8 cellular contexts compared by ENCODE assay signal in genomic region chr17:48259710-48260291, GRCh38.
DNase-seq lines count a peak whose midpoint lies in the region; ATAC-seq and TF ChIP-seq lines count a peak whose summit lies in the region.

No MANE protein-coding gene starts in this region.

- no peaks in the 10 kb centered on the region for H3K9me3 ChIP-seq in IMR-90 (ENCODE audit: control insufficient read depth, insufficient read depth, low read length)

- no TSS peak for BruUV-seq in IMR-90 (replicated peaks; lab: Mats Ljungman, UMichigan)

- no peak for TF ChIP-seq POLR2A in IMR-90 (IDR thresholded peaks at IDR 0.05; ENCODE audit: low read depth, low read length)

- no peak overlapping the region for H3K9ac ChIP-seq in IMR-90 (ENCODE audit: low read depth, low read length)

- POLR2A ChIA-PET in IMR-90 (lab: Charles Lee; ENCODE audit: unreplicated experiment), result no interaction called here

- no peak overlapping the region for H4K91ac ChIP-seq in IMR-90 (ENCODE audit: insufficient read depth, low read depth, low read length)

- H3K23ac ChIP-seq in IMR-90 (ENCODE audit: low read depth, low read length), result no peak overlapping the region

- no peak overlapping the region for H2AFZ ChIP-seq in IMR-90 (replicated peaks; ENCODE audit: low read length, poor library complexity)

- intact Hi-C loops in IMR-90 (cut with micrococcal nuclease), result no loop called here

- TF ChIP-seq RAD21 in IMR-90 (IDR thresholded peaks at IDR 0.05; ENCODE audit: low read length), result peak; percentile 30

- no peak overlapping the region for H2BK15ac ChIP-seq in IMR-90 (ENCODE audit: low read depth, low read length)

- H3K27ac ChIP-seq in IMR-90 (ENCODE audit: insufficient read depth, low read length), result no peak overlapping the region

- no peak overlapping the region for H3K18ac ChIP-seq in IMR-90 (ENCODE audit: low read depth, low read length)

- no peak overlapping the region for H2AK9ac ChIP-seq in IMR-90 (replicated peaks; ENCODE audit: low read depth, low read length, poor library complexity)

- no CpG with 5 or more reads among the region's 2 CpGs for WGBS in IMR-90 (ENCODE audit: extremely low coverage in 2 of 2, insufficient read length in 1 of 2), 2 experiments

- no peaks in the 10 kb centered on the region for H3K36me3 ChIP-seq in IMR-90 (ENCODE audit: control insufficient read depth, insufficient read depth, low read length)

- in situ Hi-C loops in Caki2 (cut with HindIII; ENCODE audit: low pct_unique_long_range_greater_than_20kb, low sequenced_read_pairs), result no loop called here
- in situ Hi-C loops in IMR-90 (cut with MboI; ENCODE audit: low sequenced_read_pairs), result no loop called here
- in situ Hi-C loops in SK-MEL-5 (cut with HindIII; ENCODE audit: low pct_unique_long_range_greater_than_20kb, low sequenced_read_pairs), result no loop called here

- peak; percentile 41 for TF ChIP-seq CTCF in IMR-90 (conservative IDR thresholded peaks at IDR 0.05; ENCODE audit: low read depth, low read length)

- H3K27me3 ChIP-seq in IMR-90 (ENCODE audit: control insufficient read depth, insufficient read depth, low read length), result peaks cover 27% of the 10 kb centered on the region

- H3K4me2 ChIP-seq in IMR-90 (ENCODE audit: low read depth, low read length), result no peak overlapping the region

- H3K4me3 ChIP-seq in IMR-90 (ENCODE audit: insufficient read depth, low read depth, low read length), result no peak overlapping the region

- no peak overlapping the region for H4K5ac ChIP-seq in IMR-90 (ENCODE audit: low read depth, low read length)

- peak; percentile 61 for DNase-seq in Caki2 (ENCODE audit: low read depth)
- DNase-seq in IMR-90, result peak; percentile 45
- peak; percentile 62 for DNase-seq in SK-MEL-5 (ENCODE audit: low read depth, low spot score)
- DNase-seq in iPS-NIHi7 (ENCODE audit: extremely low spot score), result peak; percentile 41
- DNase-seq in ecto neural progenitor cell (ENCODE audit: low spot score), result no peak
- no peak for DNase-seq in activated CD8-positive, alpha-beta memory T cell treated with anti-CD3 and anti-CD28 coated beads for 24 hours
- DNase-seq in HuH-7 (ENCODE audit: low spot score), result no peak

- CTCF ChIA-PET in IMR-90 (lab: Yijun Ruan, JAX), result interaction anchor here (0.8 to 1.7 kb wide), 5 partner anchors 10 to 354 kb away, joined by 3 to 4 read pairs (median 3); no protein-coding TSS in a partner anchor

- H2BK5ac ChIP-seq in IMR-90 (ENCODE audit: low read depth, low read length, poor library complexity, severe bottlenecking), result no peak overlapping the region

- H2BK120ac ChIP-seq in IMR-90 (ENCODE audit: low read depth, low read length), result no peak overlapping the region

- dilution Hi-C loops in IMR-90 (cut with HindIII; ENCODE audit: low sequenced_read_pairs, unreplicated experiment), result no loop called here

- H3K4me1 ChIP-seq in IMR-90 (ENCODE audit: control insufficient read depth, insufficient read depth, low read length), result no peaks in the 10 kb centered on the region

- no peaks in the 10 kb centered on the region for H4K20me1 ChIP-seq in IMR-90 (ENCODE audit: insufficient read depth, low read length)

- no peak overlapping the region for H3K4ac ChIP-seq in IMR-90 (ENCODE audit: low read depth, low read length)

- H3K14ac ChIP-seq in IMR-90 (replicated peaks; ENCODE audit: low read depth, low read length), result no peak overlapping the region

- no peak overlapping the region for H4K8ac ChIP-seq in IMR-90 (ENCODE audit: low read depth in 2 of 2, low read length in 2 of 2)

- H3K9me1 ChIP-seq in IMR-90 (ENCODE audit: insufficient read depth, low read length), result no peaks in the 10 kb centered on the region

- ATAC-seq in IMR-90 (ENCODE audit: low read depth) (no peak), GM21360 (IDR thresholded peaks at IDR 0.05; ENCODE audit: unreplicated experiment) (no peak)

- no peak overlapping the region for H3K56ac ChIP-seq in IMR-90 (ENCODE audit: extremely low read depth, insufficient read depth, low read length)

- H2AK5ac ChIP-seq in IMR-90 (ENCODE audit: low read depth, low read length), result no peak overlapping the region

- no peaks in the 10 kb centered on the region for H3K79me1 ChIP-seq in IMR-90 (ENCODE audit: low read depth in 1 of 2, low read length in 2 of 2)

- H2BK20ac ChIP-seq in IMR-90 (ENCODE audit: low read depth, low read length), result no peak overlapping the region

TF ChIP-seq in IMR-90, 13 proteins besides CTCF, POLR2A, EP300 and RAD21:
- TF ChIP-seq RFX5 (IDR thresholded peaks at IDR 0.05; ENCODE audit: low read depth, low read length) (no peak), CEBPB (IDR thresholded peaks at IDR 0.05; ENCODE audit: low read depth, low read length) (no peak), ELK1 (IDR thresholded peaks at IDR 0.05; ENCODE audit: borderline replicate concordance, low read depth, low read length) (no peak), NFE2L2 (IDR thresholded peaks at IDR 0.05; ENCODE audit: low read depth, low read length) (no peak), RCOR1 (IDR thresholded peaks at IDR 0.05; ENCODE audit: insufficient replicate concordance, low read length) (no peak), FOS (IDR thresholded peaks at IDR 0.05; ENCODE audit: low read depth, low read length) (no peak), MAFK (IDR thresholded peaks at IDR 0.05; ENCODE audit: low read depth, low read length) (no peak), SMC3 (IDR thresholded peaks at IDR 0.05; ENCODE audit: low read depth, low read length) (no peak), MXI1 (IDR thresholded peaks at IDR 0.05; ENCODE audit: borderline replicate concordance, low read depth, low read length) (no peak)

Comparison
In these comparisons a context has a peak if more than half of its experiments do, and no peak if none do; other contexts are left out.
1. DNase-seq: peak in Caki2 (single experiment), IMR-90 (single experiment), SK-MEL-5 (single experiment) and iPS-NIHi7 (single experiment); none in ecto neural progenitor cell (single experiment), activated CD8-positive, alpha-beta memory T cell treated with anti-CD3 and anti-CD28 coated beads for 24 hours (single experiment) and HuH-7 (single experiment).